21 cellular contexts compared by ENCODE assay signal in genomic region chr16:79434771-79435170, GRCh38.
A peak's percentile ranks its signal among the peaks of the same experiment; 100 is the strongest.
DNase-seq lines count a peak whose midpoint lies in the region; ATAC-seq and TF ChIP-seq lines count a peak whose summit lies in the region.
"Had no signal": no experiment of that assay in that cellular context is flagged by ENCODE, and none has a peak within 500 bp of the region (broad histone marks: within the 10 kb centered on the region; RNA-seq: fewer than 3 reads in every experiment).

No MANE protein-coding gene starts in this region.

- peaks cover 10% of the 10 kb centered on the region for H3K4me1 ChIP-seq in parathyroid adenoma
- peaks cover 11 to 19% of the 10 kb centered on the region in 2 experiments for H3K4me1 ChIP-seq in trophoblast cell (ENCODE audit: control insufficient read depth in 1 of 2, insufficient read depth in 2 of 2, low read length in 2 of 2)

- H3K18ac ChIP-seq in trophoblast cell (ENCODE audit: low read length): no peak overlapping the region

- H3K27ac Mint-ChIP-seq in activated naive CD4-positive, alpha-beta T cell treated with anti-CD3 and anti-CD28 coated beads for 36 hours: no peak overlapping the region
- H3K27ac Mint-ChIP-seq: B cell; CD4-positive, CD25-positive, alpha-beta regulatory T cell; CD8-positive, alpha-beta memory T cell; HFFc6 had no signal

- H3K4me1 Mint-ChIP-seq in activated naive CD4-positive, alpha-beta T cell treated with anti-CD3 and anti-CD28 coated beads for 36 hours (ENCODE audit: low read depth): no peaks in the 10 kb centered on the region
- H3K4me1 Mint-ChIP-seq: B cell; CD4-positive, CD25-positive, alpha-beta regulatory T cell; CD8-positive, alpha-beta memory T cell had no signal

- H3K4me2 ChIP-seq in parathyroid adenoma (ENCODE audit: low read length) (peak overlapping the region; percentile 29), trophoblast cell (ENCODE audit: low read length) (no peak overlapping the region)
- H3K4me2 ChIP-seq: BLaER1 treated with 17β-estradiol and CSF1 and Interleukin-3, amounts not matched to agents 10 nM and 100 nM had no signal

- H3K27me3 ChIP-seq in parathyroid adenoma (ENCODE audit: control insufficient read depth, insufficient read depth, low read length): no peaks in the 10 kb centered on the region
- no peaks in the 10 kb centered on the region for H3K27me3 ChIP-seq in trophoblast cell (ENCODE audit: insufficient read depth, low read length)
- H3K27me3 ChIP-seq: BLaER1 treated with 17β-estradiol and CSF1 and Interleukin-3, amounts not matched to agents 10 nM and 100 nM had no signal

- no peak overlapping the region for H2BK12ac ChIP-seq in trophoblast cell (ENCODE audit: low read length)

- H3K23ac ChIP-seq in trophoblast cell (ENCODE audit: low read length): no peak overlapping the region

- no peaks in the 10 kb centered on the region for H3K79me2 ChIP-seq in parathyroid adenoma
- H3K79me2 ChIP-seq in trophoblast cell (ENCODE audit: control insufficient read depth, insufficient read depth, low read length, poor library complexity): no peaks in the 10 kb centered on the region

- H3K9ac ChIP-seq in parathyroid adenoma (no peak overlapping the region), trophoblast cell (ENCODE audit: low read length) (no peak overlapping the region)
- H3K9ac ChIP-seq: BLaER1 treated with 17β-estradiol and CSF1 and Interleukin-3, amounts not matched to agents 10 nM and 100 nM had no signal

- H3K36me3 ChIP-seq in parathyroid adenoma (ENCODE audit: control insufficient read depth, insufficient read depth, low read length): no peaks in the 10 kb centered on the region
- H3K36me3 ChIP-seq in trophoblast cell (ENCODE audit: control insufficient read depth in 1 of 2, insufficient read depth in 2 of 2, low read length in 2 of 2): no peaks in the 10 kb centered on the region
- H3K36me3 ChIP-seq: BLaER1 treated with 17β-estradiol and CSF1 and Interleukin-3, amounts not matched to agents 10 nM and 100 nM had no signal

- ATAC-seq in HG02938 (IDR thresholded peaks at IDR 0.05; ENCODE audit: unreplicated experiment): no peak
- ATAC-seq: HCT116 had no signal

- peaks cover 6% of the 10 kb centered on the region for H3K79me1 ChIP-seq in trophoblast cell (ENCODE audit: low read length)

- H2AFZ ChIP-seq in parathyroid adenoma (no peak overlapping the region), trophoblast cell (ENCODE audit: insufficient read depth, low read length, poor library complexity) (no peak overlapping the region)

- H2BK120ac ChIP-seq in trophoblast cell (ENCODE audit: insufficient read depth, low read length, poor library complexity): no peak overlapping the region

- H3K4ac ChIP-seq in trophoblast cell (ENCODE audit: low read depth, low read length): no peak overlapping the region

- peak; percentile 28 for DNase-seq in Caki2 (ENCODE audit: low read depth)
- DNase-seq in astrocyte of the hippocampus (ENCODE audit: low read depth, low spot score): peak; percentile 55
- peak; percentile 90 for DNase-seq in kidney glomerular epithelial cell (lab: John Stamatoyannopoulos, UW)
- DNase-seq in activated naive CD4-positive, alpha-beta T cell treated with anti-CD3 and anti-CD28 coated beads for 36 hours: no peak
- no peak for DNase-seq in anterior cingulate cortex (lab: John Stamatoyannopoulos, UW)
- no peak for DNase-seq in trophoblast cell
- DNase-seq: 8988T; CD4-positive, CD25-positive, alpha-beta regulatory T cell; CD8-positive, alpha-beta memory T cell; COR-L47; DMS153; DMS79; GDM1; GOT3; H7; HFFc6 had no signal

- H3K4me3 ChIP-seq in parathyroid adenoma (ENCODE audit: low read depth, low read length) (no peak overlapping the region), trophoblast cell (ENCODE audit: low read depth, low read length) (no peak overlapping the region)
- H3K4me3 ChIP-seq: BLaER1 treated with 17β-estradiol and CSF1 and Interleukin-3, amounts not matched to agents 10 nM and 100 nM had no signal

- no peak overlapping the region for H4K8ac ChIP-seq in trophoblast cell (ENCODE audit: low read depth, low read length)

- no peak overlapping the region for H4K12ac ChIP-seq in trophoblast cell (ENCODE audit: low read depth, low read length)

- H3K9me3 ChIP-seq in parathyroid adenoma (ENCODE audit: control insufficient read depth, low read length): no peaks in the 10 kb centered on the region
- H3K9me3 ChIP-seq in trophoblast cell (ENCODE audit: insufficient read depth, low read depth, low read length): no peaks in the 10 kb centered on the region

- intact Hi-C loops in activated naive CD4-positive, alpha-beta T cell treated with anti-CD3 and anti-CD28 coated beads for 36 hours (cut with micrococcal nuclease): no loop called here

- in situ Hi-C loops in Caki2 (cut with HindIII; ENCODE audit: low pct_unique_long_range_greater_than_20kb, low sequenced_read_pairs): no loop called here

- H3K14ac ChIP-seq in trophoblast cell (ENCODE audit: low read length): no peak overlapping the region

- H3K36me3 Mint-ChIP-seq in activated naive CD4-positive, alpha-beta T cell treated with anti-CD3 and anti-CD28 coated beads for 36 hours (ENCODE audit: low read depth): no peaks in the 10 kb centered on the region
- H3K36me3 Mint-ChIP-seq: CD4-positive, CD25-positive, alpha-beta regulatory T cell had no signal

- peaks cover 2% of the 10 kb centered on the region for H3K9me3 Mint-ChIP-seq in activated naive CD4-positive, alpha-beta T cell treated with anti-CD3 and anti-CD28 coated beads for 36 hours
- H3K9me3 Mint-ChIP-seq: CD8-positive, alpha-beta memory T cell had no signal

- no CpG with 5 or more reads among the region's 8 CpGs for WGBS in trophoblast cell (ENCODE audit: extremely low coverage, insufficient coverage, insufficient read length)

- H2BK5ac ChIP-seq in trophoblast cell (ENCODE audit: low read depth, low read length, poor library complexity): no peak overlapping the region

- H2AK5ac ChIP-seq in trophoblast cell (ENCODE audit: low read length): no peak overlapping the region

- CTCF ChIA-PET in activated naive CD4-positive, alpha-beta T cell treated with anti-CD3 and anti-CD28 coated beads for 36 hours (lab: Charles Lee): interaction anchor here (0.5 kb wide), 1 partner anchor 1066 kb away, joined by 3 read pairs; no protein-coding TSS in a partner anchor

- H3K4me3 Mint-ChIP-seq in activated naive CD4-positive, alpha-beta T cell treated with anti-CD3 and anti-CD28 coated beads for 36 hours: no peak overlapping the region
- H3K4me3 Mint-ChIP-seq: B cell; CD8-positive, alpha-beta memory T cell; HFFc6 had no signal

- H4K91ac ChIP-seq in trophoblast cell (ENCODE audit: low read depth, low read length): no peak overlapping the region

- H3K27ac ChIP-seq in parathyroid adenoma: peak overlapping the region; percentile 53
- H3K27ac ChIP-seq in trophoblast cell (ENCODE audit: low read depth, low read length): no peak overlapping the region
- H3K27ac ChIP-seq: BLaER1 treated with 17β-estradiol and CSF1 and Interleukin-3, amounts not matched to agents 10 nM and 100 nM had no signal

- no peaks in the 10 kb centered on the region for H3K27me3 Mint-ChIP-seq in activated naive CD4-positive, alpha-beta T cell treated with anti-CD3 and anti-CD28 coated beads for 36 hours (ENCODE audit: low read depth)

- TF ChIP-seq CTCF in parathyroid adenoma (IDR thresholded peaks at IDR 0.05): no peak

Comparison
In these comparisons a context has a peak if more than half of its experiments do, and no peak if none do; other contexts are left out.
1. DNase-seq: peak in Caki2 (single experiment), astrocyte of the hippocampus (single experiment) and kidney glomerular epithelial cell (single experiment); none in activated naive CD4-positive, alpha-beta T cell treated with anti-CD3 and anti-CD28 coated beads for 36 hours (single experiment), anterior cingulate cortex (0 of 58) and trophoblast cell (0 of 2).